Comparison of ENCODE assay signal across 21 cellular contexts in genomic region chr1:15342568-15342967, GRCh38.
DNase-seq lines count a peak whose midpoint lies in the region; ATAC-seq, FAIRE-seq and TF ChIP-seq lines count a peak whose summit lies in the region.
"Had no signal": no experiment of that assay in that cellular context is flagged by ENCODE, and none has a peak within 500 bp of the region (broad histone marks: within the 10 kb centered on the region; RNA-seq: fewer than 3 reads in every experiment).

No MANE protein-coding gene starts in this region.

- WGBS in tibial nerve, 2 donors: 75 to 100% methylated on average over 1 of the region's 1 CpG

- CTCF ChIA-PET in activated CD8-positive, alpha-beta memory T cell treated with anti-CD3 and anti-CD28 coated beads, Interleukin-2, amount 10 ng/mL, durations not matched to agents 7 days and 5 days (lab: Charles Lee): interaction anchor here (0.8 to 1.9 kb wide), 5 partner anchors 8 to 89 kb away, joined by 4 to 8 read pairs (median 4); no protein-coding TSS in a partner anchor

- H3K36me3 Mint-ChIP-seq in activated CD8-positive, alpha-beta memory T cell treated with anti-CD3 and anti-CD28 coated beads, Interleukin-2, amount 10 ng/mL, durations not matched to agents 7 days and 5 days: peaks cover 3% of the 10 kb centered on the region
- H3K36me3 Mint-ChIP-seq in central memory CD8-positive, alpha-beta T cell (ENCODE audit: insufficient read depth): peaks cover 3% of the 10 kb centered on the region
- H3K36me3 Mint-ChIP-seq: naive thymus-derived CD8-positive, alpha-beta T cell; stimulated activated naive B cell treated with anti-CD40 and anti-IgM and Interleukin-4, amounts not matched to agents 10 μg/mL and 1 μg/mL and 100 μg/mL, for 72 hours had no signal

- TF ChIP-seq CTCF in kidney (IDR thresholded peaks at IDR 0.05; ENCODE audit: borderline replicate concordance, extremely low read depth, insufficient read depth) (no peak), vagina (IDR thresholded peaks at IDR 0.05) (no peak), tibial nerve (IDR thresholded peaks at IDR 0.05) (no peak)

- no peak overlapping the region for H3K9ac ChIP-seq in kidney (ENCODE audit: low read length in 2 of 2)

- H3K4me3 ChIP-seq in kidney (ENCODE audit: low read length in 2 of 2) (no peak overlapping the region), vagina (no peak overlapping the region), tibial nerve (no peak overlapping the region)
- H3K4me3 ChIP-seq: spleen, upper lobe of left lung had no signal

- no peaks in the 10 kb centered on the region for H3K4me1 ChIP-seq in kidney (ENCODE audit: control insufficient read depth in 1 of 2, insufficient read depth in 1 of 2, low read depth in 1 of 2, low read length in 2 of 2)
- peaks cover 33% of the 10 kb centered on the region for H3K4me1 ChIP-seq in vagina
- H3K4me1 ChIP-seq in tibial nerve: peaks cover 0 to 2% (median 0%) of the 10 kb centered on the region in 4 donors

- no peak for TF ChIP-seq EP300 in tibial nerve (IDR thresholded peaks at IDR 0.05)

- intact Hi-C loops in kidney (cut with DNase I) (no loop called here), vagina (cut with DNase I) (no loop called here)

- H3K27ac ChIP-seq in kidney (ENCODE audit: low read depth in 2 of 2, low read length in 2 of 2) (no peak overlapping the region), vagina (peak overlapping the region; percentile 69), tibial nerve (no peak overlapping the region)
- H3K27ac ChIP-seq: C4-2B, upper lobe of left lung had no signal

- H3K27ac Mint-ChIP-seq in activated CD8-positive, alpha-beta memory T cell treated with anti-CD3 and anti-CD28 coated beads, Interleukin-2, amount 10 ng/mL, durations not matched to agents 7 days and 5 days: peak overlapping the region; percentile 78
- H3K27ac Mint-ChIP-seq in central memory CD8-positive, alpha-beta T cell (ENCODE audit: low read depth): peak overlapping the region; percentile 97
- H3K27ac Mint-ChIP-seq: stimulated activated naive B cell treated with anti-CD40 and anti-IgM and Interleukin-4, amounts not matched to agents 10 μg/mL and 1 μg/mL and 100 μg/mL, for 72 hours had no signal

- no peak for FAIRE-seq in kidney (lab: Jason Lieb, UNC)
- FAIRE-seq: A204.1, frontal cortex had no signal

- H3K4me3 Mint-ChIP-seq in activated CD8-positive, alpha-beta memory T cell treated with anti-CD3 and anti-CD28 coated beads, Interleukin-2, amount 10 ng/mL, durations not matched to agents 7 days and 5 days: peak overlapping the region; percentile 11
- peak overlapping the region; percentile 64 for H3K4me3 Mint-ChIP-seq in central memory CD8-positive, alpha-beta T cell
- H3K4me3 Mint-ChIP-seq: stimulated activated naive B cell treated with anti-CD40 and anti-IgM and Interleukin-4, amounts not matched to agents 10 μg/mL and 1 μg/mL and 100 μg/mL, for 72 hours had no signal

- H3K9me3 ChIP-seq in kidney (ENCODE audit: control insufficient read depth in 1 of 2, low read length in 2 of 2) (no peaks in the 10 kb centered on the region), vagina (no peaks in the 10 kb centered on the region), tibial nerve (no peaks in the 10 kb centered on the region)
- H3K9me3 ChIP-seq: spleen, upper lobe of left lung had no signal

- H3K4me1 Mint-ChIP-seq in activated CD8-positive, alpha-beta memory T cell treated with anti-CD3 and anti-CD28 coated beads, Interleukin-2, amount 10 ng/mL, durations not matched to agents 7 days and 5 days: peaks cover 74% of the 10 kb centered on the region
- H3K4me1 Mint-ChIP-seq in central memory CD8-positive, alpha-beta T cell: peaks cover 71% of the 10 kb centered on the region

- ATAC-seq in activated CD8-positive, alpha-beta memory T cell treated with anti-CD3 and anti-CD28 coated beads, Interleukin-2, amount 10 ng/mL, durations not matched to agents 7 days and 5 days: no peak
- no peak for ATAC-seq in central memory CD8-positive, alpha-beta T cell (replicated peaks; ENCODE audit: extremely low read depth, poor library complexity, severe bottlenecking)
- ATAC-seq in GM19023 (IDR thresholded peaks at IDR 0.05; ENCODE audit: unreplicated experiment): no peak
- ATAC-seq: naive thymus-derived CD8-positive, alpha-beta T cell; stimulated activated naive B cell treated with anti-CD40 and anti-IgM and Interleukin-4, amounts not matched to agents 10 μg/mL and 1 μg/mL and 100 μg/mL, for 72 hours had no signal

- H3K27me3 Mint-ChIP-seq in activated CD8-positive, alpha-beta memory T cell treated with anti-CD3 and anti-CD28 coated beads, Interleukin-2, amount 10 ng/mL, durations not matched to agents 7 days and 5 days: peaks cover 3% of the 10 kb centered on the region
- no peaks in the 10 kb centered on the region for H3K27me3 Mint-ChIP-seq in central memory CD8-positive, alpha-beta T cell

- no peaks in the 10 kb centered on the region for H3K36me3 ChIP-seq in kidney (ENCODE audit: control insufficient read depth in 1 of 2, insufficient read depth in 2 of 2, low read length in 2 of 2)
- H3K36me3 ChIP-seq in vagina: no peaks in the 10 kb centered on the region
- no peaks in the 10 kb centered on the region for H3K36me3 ChIP-seq in tibial nerve
- H3K36me3 ChIP-seq: spleen, upper lobe of left lung had no signal

- TF ChIP-seq POLR2A in vagina (IDR thresholded peaks at IDR 0.05) (no peak), tibial nerve (IDR thresholded peaks at IDR 0.05) (no peak)

- no peaks in the 10 kb centered on the region for H3K9me3 Mint-ChIP-seq in activated CD8-positive, alpha-beta memory T cell treated with anti-CD3 and anti-CD28 coated beads, Interleukin-2, amount 10 ng/mL, durations not matched to agents 7 days and 5 days (ENCODE audit: low read depth)
- H3K9me3 Mint-ChIP-seq in central memory CD8-positive, alpha-beta T cell: peaks cover 7% of the 10 kb centered on the region
- H3K9me3 Mint-ChIP-seq: activated T-helper 2 cell treated with anti-CD3 and anti-CD28 coated beads, Interferon-gamma antibody, Interleukin-2, Interleukin-4, amounts not matched to agents 10 μg/mL and 5 μg/mL and 100 μg/mL, durations not matched to agents 14 hours and 24 hours and 36 hours; naive thymus-derived CD8-positive, alpha-beta T cell; stimulated activated naive B cell treated with anti-CD40 and anti-IgM and Interleukin-4, amounts not matched to agents 10 μg/mL and 1 μg/mL and 100 μg/mL, for 72 hours had no signal

- H3K27me3 ChIP-seq in vagina (no peaks in the 10 kb centered on the region), tibial nerve (no peaks in the 10 kb centered on the region)
- H3K27me3 ChIP-seq: upper lobe of left lung had no signal

- no peak for DNase-seq in activated CD8-positive, alpha-beta memory T cell treated with anti-CD3 and anti-CD28 coated beads, Interleukin-2, amount 10 ng/mL, durations not matched to agents 7 days and 5 days
- no peak for DNase-seq in activated CD8-positive, alpha-beta memory T cell treated with anti-CD3 and anti-CD28 coated beads, Interleukin-2, amount 50 U/mL, for 48 hours
- DNase-seq in central memory CD8-positive, alpha-beta T cell (ENCODE audit: low spot score in 2 of 2): no peak
- DNase-seq in kidney (peak; percentile 12), vagina (ENCODE audit: extremely low spot score in 2 of 2) (no peak), tibial nerve (ENCODE audit: low spot score in 2 of 2) (no peak), midbrain (lab: John Stamatoyannopoulos, UW) (no peak)
- DNase-seq: caudate nucleus; DMS79; H7; Karpas-422; naive thymus-derived CD8-positive, alpha-beta T cell; NCI-H2171; spleen; stimulated activated naive B cell treated with anti-CD40 and anti-IgM and Interleukin-4, amounts not matched to agents 10 μg/mL and 1 μg/mL and 100 μg/mL, for 72 hours; upper lobe of left lung had no signal
